Comparison of ENCODE assay signal across 15 cellular contexts in genomic region chr2:194566907-194567660, GRCh38.
A peak's percentile ranks its signal among the peaks of the same experiment; 100 is the strongest.
DNase-seq lines count a peak whose midpoint lies in the region; ATAC-seq and TF ChIP-seq lines count a peak whose summit lies in the region.
"Had no signal": no experiment of that assay in that cellular context is flagged by ENCODE, and none has a peak within 500 bp of the region (broad histone marks: within the 10 kb centered on the region; RNA-seq: fewer than 3 reads in every experiment).

No MANE protein-coding gene starts in this region.

- no peaks in the 10 kb centered on the region for H3K9me3 ChIP-seq in BE2C
- H3K9me3 ChIP-seq: BLaER1 treated with 17β-estradiol and CSF1 and Interleukin-3, amounts not matched to agents 10 nM and 100 nM; heart right ventricle had no signal

- DNase-seq in GF-D8 (lab: John Stamatoyannopoulos, UW) (no peak), activated gamma-delta T cell (lab: John Stamatoyannopoulos, UW) (no peak), COR-L47 (lab: John Stamatoyannopoulos, UW) (no peak), BE2C (no peak)
- DNase-seq: activated CD8-positive, alpha-beta T cell treated with anti-CD3 and anti-CD28 coated beads for 36 hours; activated effector memory CD4-positive, alpha-beta T cell treated with anti-CD3 and anti-CD28 coated beads, Interleukin-2, amount 50 U/mL, for 16 hours; EL; heart right ventricle; natural killer cell; NCI-H510A treated with DMSO at 0.1 percent for 48 hours had no signal

- H3K4me3 ChIP-seq in BE2C (ENCODE audit: low read depth, low read length) = no peak overlapping the region
- H3K4me3 ChIP-seq: BLaER1 treated with 17β-estradiol and CSF1 and Interleukin-3, amounts not matched to agents 10 nM and 100 nM; heart right ventricle had no signal

- no peak for TF ChIP-seq CTCF in BE2C (IDR thresholded peaks at IDR 0.05; ENCODE audit: low read depth, low read length)

- no peaks in the 10 kb centered on the region for H3K4me1 ChIP-seq in BE2C
- H3K4me1 ChIP-seq: BLaER1 treated with 17β-estradiol and CSF1 and Interleukin-3, amounts not matched to agents 10 nM and 100 nM; heart right ventricle had no signal

- H3K36me3 ChIP-seq in BE2C = no peaks in the 10 kb centered on the region
- H3K36me3 ChIP-seq: BLaER1 treated with 17β-estradiol and CSF1 and Interleukin-3, amounts not matched to agents 10 nM and 100 nM; heart right ventricle had no signal

- no peaks in the 10 kb centered on the region for H3K27me3 ChIP-seq in BE2C
- H3K27me3 ChIP-seq: BLaER1 treated with 17β-estradiol and CSF1 and Interleukin-3, amounts not matched to agents 10 nM and 100 nM; heart right ventricle had no signal

- peak; percentile 89 for ATAC-seq in GM19023 (IDR thresholded peaks at IDR 0.05; ENCODE audit: unreplicated experiment)
- peak; percentile 78 for ATAC-seq in GM21529 (IDR thresholded peaks at IDR 0.05; ENCODE audit: unreplicated experiment)
- ATAC-seq in HG02981 (IDR thresholded peaks at IDR 0.05; ENCODE audit: unreplicated experiment) = peak; percentile 90
- peak; percentile 80 for ATAC-seq in HG03565 (IDR thresholded peaks at IDR 0.05; ENCODE audit: unreplicated experiment)
- ATAC-seq: activated CD8-positive, alpha-beta T cell treated with anti-CD3 and anti-CD28 coated beads for 36 hours; heart right ventricle; natural killer cell had no signal
